In the genomic region with DNA sequence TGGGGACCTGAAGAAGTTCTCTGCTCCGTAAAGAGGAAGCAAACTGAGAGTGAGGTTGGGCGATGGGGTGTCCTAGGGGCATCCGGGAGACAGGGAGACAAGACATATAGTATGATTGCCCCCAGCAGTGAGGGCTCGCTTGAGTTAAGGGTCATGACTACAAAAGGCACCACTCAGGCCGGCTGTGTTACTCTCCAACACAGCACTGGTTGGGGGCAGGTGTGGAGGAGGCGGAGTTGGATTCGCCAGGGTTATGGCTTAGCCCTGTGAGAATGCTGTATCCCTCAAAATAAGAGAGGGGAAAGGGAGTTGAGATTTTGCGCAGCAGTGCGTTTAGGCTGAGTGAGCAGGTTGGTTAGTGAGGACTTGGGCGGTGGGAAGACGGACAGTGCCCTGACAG, we compare ENCODE assay signal across 20 cellular contexts. TPM values are rescaled to one million over a fixed set of nuclear protein-coding genes. Genes with fewer than 3 reads are reported as not detected.
DNase-seq lines count a peak whose midpoint lies in the region; ATAC-seq, FAIRE-seq and TF ChIP-seq lines count a peak whose summit lies in the region.
"Had no signal": no experiment of that assay in that cellular context is flagged by ENCODE, and none has a peak within 500 bp of the region (broad histone marks: within the 10 kb centered on the region; RNA-seq: fewer than 3 reads in every experiment).

No MANE protein-coding gene starts in this region.

- no peak overlapping the region for H3K4me2 ChIP-seq in astrocyte (ENCODE audit: low read length)
- H3K4me2 ChIP-seq in mesendoderm (ENCODE audit: low read length), result peak overlapping the region; percentile 91
- no peak overlapping the region for H3K4me2 ChIP-seq in HepG2 (ENCODE audit: low read depth, low read length)
- H3K4me2 ChIP-seq: KMS-11 had no signal

- TF ChIP-seq EP300 in HepG2 (IDR thresholded peaks at IDR 0.05; ENCODE audit: low read depth in 2 of 2, low read length in 2 of 2) (no peak), HepG2 (CRISPR knock-in tag; IDR thresholded peaks at IDR 0.05; ENCODE audit: borderline replicate concordance) (no peak)

- H2BK120ac ChIP-seq in mesendoderm (ENCODE audit: low read depth, low read length), result no peak overlapping the region

- peaks cover 45% of the 10 kb centered on the region for H3K4me1 Mint-ChIP-seq in astrocyte (ENCODE audit: low read depth, unreplicated experiment)
- peaks cover 5 to 11% of the 10 kb centered on the region in 2 donors for H3K4me1 Mint-ChIP-seq in stimulated activated naive B cell treated with anti-CD40 and anti-IgM and Interleukin-4, amounts not matched to agents 10 μg/mL and 1 μg/mL and 100 μg/mL, for 72 hours

- H3K23ac ChIP-seq in mesendoderm (ENCODE audit: low read length), result peak overlapping the region; percentile 59

- H2BK5ac ChIP-seq in mesendoderm (ENCODE audit: low read length), result no peak overlapping the region

- H4K20me1 ChIP-seq in astrocyte (ENCODE audit: insufficient read depth, low read length), result no peaks in the 10 kb centered on the region
- H4K20me1 ChIP-seq in HepG2 (ENCODE audit: insufficient read depth, low read length), result no peaks in the 10 kb centered on the region

- no peak overlapping the region for H2AFZ ChIP-seq in astrocyte (ENCODE audit: low read depth, low read length)
- no peak overlapping the region for H2AFZ ChIP-seq in HepG2 (ENCODE audit: low read length)

- H2BK15ac ChIP-seq in mesendoderm (replicated peaks; ENCODE audit: low read depth), result no peak overlapping the region

- no peaks in the 10 kb centered on the region for H3K27me3 Mint-ChIP-seq in astrocyte (ENCODE audit: low read depth, unreplicated experiment)
- peaks cover 25 to 29% of the 10 kb centered on the region in 2 donors for H3K27me3 Mint-ChIP-seq in stimulated activated naive B cell treated with anti-CD40 and anti-IgM and Interleukin-4, amounts not matched to agents 10 μg/mL and 1 μg/mL and 100 μg/mL, for 72 hours

- no peak overlapping the region for H3K4me3 Mint-ChIP-seq in astrocyte (ENCODE audit: unreplicated experiment)
- H3K4me3 Mint-ChIP-seq in stimulated activated naive B cell treated with anti-CD40 and anti-IgM and Interleukin-4, amounts not matched to agents 10 μg/mL and 1 μg/mL and 100 μg/mL, for 72 hours, result no peak overlapping the region

- BruUV-seq in HepG2 (replicated peaks; lab: Mats Ljungman, UMichigan), result no TSS peak

- H3K79me1 ChIP-seq in mesendoderm (ENCODE audit: low read length), result no peaks in the 10 kb centered on the region

- TF ChIP-seq RAD21 in HepG2 (CRISPR knock-in tag; IDR thresholded peaks at IDR 0.05), result no peak

- H3K4me1 ChIP-seq in astrocyte (ENCODE audit: insufficient read depth, low read length), result peaks cover 19% of the 10 kb centered on the region
- peaks cover 11% of the 10 kb centered on the region for H3K4me1 ChIP-seq in mesendoderm (ENCODE audit: control insufficient read depth, low read depth, low read length)
- peaks cover 16% of the 10 kb centered on the region; the same call in 1 of the 2 replicates for H3K4me1 ChIP-seq in HepG2 (ENCODE audit: insufficient read depth, low read length)

- H3K79me2 ChIP-seq in astrocyte (ENCODE audit: insufficient read depth, low read length) (no peaks in the 10 kb centered on the region), mesendoderm (ENCODE audit: control insufficient read depth, insufficient read depth, low read length) (no peaks in the 10 kb centered on the region), HepG2 (ENCODE audit: insufficient read depth, low read length) (no peaks in the 10 kb centered on the region)

- H3K18ac ChIP-seq in mesendoderm (ENCODE audit: low read length), result no peak overlapping the region

- H3K9me3 ChIP-seq in astrocyte (ENCODE audit: insufficient read depth, low read depth, low read length) (peaks cover 5% of the 10 kb centered on the region), HepG2 (ENCODE audit: low read length) (no peaks in the 10 kb centered on the region)
- H3K9me3 ChIP-seq: SK-N-SH had no signal

- no peak overlapping the region for H3K27ac ChIP-seq in astrocyte (ENCODE audit: low read depth, low read length)
- H3K27ac ChIP-seq in mesendoderm (ENCODE audit: low read depth, low read length), result no peak overlapping the region
- no peak overlapping the region for H3K27ac ChIP-seq in HepG2 (ENCODE audit: extremely low read length, insufficient read depth, low read length)
- H3K27ac ChIP-seq: 22Rv1; BLaER1 treated with 17β-estradiol and CSF1 and Interleukin-3, amounts not matched to agents 10 nM and 100 nM; HL-60; KMS-11 had no signal

- FAIRE-seq in astrocyte (lab: Jason Lieb, UNC) (no peak), urothelium cell line (lab: Jason Lieb, UNC) (peak; percentile 74), HepG2 (lab: Jason Lieb, UNC) (no peak)

- H3K9ac ChIP-seq in astrocyte (ENCODE audit: low read length) (no peak overlapping the region), mesendoderm (ENCODE audit: low read length) (no peak overlapping the region), HepG2 (ENCODE audit: insufficient read depth, low read depth, low read length) (no peak overlapping the region)
- H3K9ac ChIP-seq: KMS-11, SK-N-SH had no signal

- H3K9me3 Mint-ChIP-seq in astrocyte (ENCODE audit: unreplicated experiment), result no peaks in the 10 kb centered on the region
- peaks cover 0 to 3% of the 10 kb centered on the region in 2 donors for H3K9me3 Mint-ChIP-seq in stimulated activated naive B cell treated with anti-CD40 and anti-IgM and Interleukin-4, amounts not matched to agents 10 μg/mL and 1 μg/mL and 100 μg/mL, for 72 hours

- TF ChIP-seq POLR2A in HepG2 (IDR thresholded peaks at IDR 0.05; ENCODE audit: insufficient read depth in 1 of 2, low read depth in 2 of 2, low read length in 2 of 2), result no peak

- in situ Hi-C loops in HepG2 (cut with HindIII; ENCODE audit: extremely low pct_ligation_motif_present, low pct_unique_long_range_greater_than_20kb), result no loop called here

- H2AK5ac ChIP-seq in mesendoderm (ENCODE audit: low read length), result no peak overlapping the region

- no peak overlapping the region for H3K56ac ChIP-seq in mesendoderm (ENCODE audit: low read length)

- H3K36me3 ChIP-seq in astrocyte (ENCODE audit: insufficient read depth, low read length) (no peaks in the 10 kb centered on the region), mesendoderm (ENCODE audit: control insufficient read depth, insufficient read depth, low read length) (no peaks in the 10 kb centered on the region), HepG2 (replicated peaks in 1 of 2; ENCODE audit: control insufficient read depth in 1 of 2, insufficient read depth in 2 of 2, low read length in 2 of 2) (no peaks in the 10 kb centered on the region)

- ATAC-seq in HepG2, result no peak
- no peak for ATAC-seq in stimulated activated naive B cell treated with anti-CD40 and anti-IgM and Interleukin-4, amounts not matched to agents 10 μg/mL and 1 μg/mL and 100 μg/mL, for 72 hours (replicated peaks)
- ATAC-seq: Right ventricle myocardium inferior had no signal

- peak overlapping the region; percentile 72 for H3K4me3 ChIP-seq in astrocyte (ENCODE audit: insufficient read depth, low read depth, low read length)
- H3K4me3 ChIP-seq in mesendoderm (ENCODE audit: low read length), result no peak overlapping the region
- no peak overlapping the region for H3K4me3 ChIP-seq in HepG2 (replicated peaks in 1 of 3; ENCODE audit: insufficient read depth in 1 of 3, low read depth in 2 of 3, low read length in 3 of 3)

- H3K36me3 Mint-ChIP-seq in astrocyte (ENCODE audit: low read depth, unreplicated experiment), result peaks cover 10% of the 10 kb centered on the region
- H3K36me3 Mint-ChIP-seq in stimulated activated naive B cell treated with anti-CD40 and anti-IgM and Interleukin-4, amounts not matched to agents 10 μg/mL and 1 μg/mL and 100 μg/mL, for 72 hours, result no peaks in the 10 kb centered on the region

- DNase-seq in DMS53 (lab: John Stamatoyannopoulos, UW), result peak; percentile 38
- DNase-seq in DMS53 treated with DMSO at 0.1 percent for 48 hours (lab: John Stamatoyannopoulos, UW; ENCODE audit: unreplicated experiment), result no peak
- no peak for DNase-seq in astrocyte (ENCODE audit: low read depth)
- no peak for DNase-seq in mesendoderm
- DNase-seq in urothelium cell line (ENCODE audit: low spot score), result no peak
- no peak for DNase-seq in HepG2 (ENCODE audit: low spot score)
- DNase-seq in OCI-M2 (lab: John Stamatoyannopoulos, UW; ENCODE audit: unreplicated experiment), result no peak
- DNase-seq in stimulated activated naive B cell treated with anti-CD40 and anti-IgM and Interleukin-4, amounts not matched to agents 10 μg/mL and 1 μg/mL and 100 μg/mL, for 72 hours, result no peak
- DNase-seq: DMS 273 treated with DMSO at 0.1 percent for 48 hours, EL, NCI-H1105, NCI-H1694 treated with DMSO at 0.1 percent for 48 hours, NCI-H446 treated with DMSO at 0.1 percent for 48 hours, NCI-H82 had no signal

- intact Hi-C loops in HepG2 (cut with micrococcal nuclease; ENCODE audit: unreplicated experiment), result no loop called here

- TF ChIP-seq CTCF in astrocyte (IDR thresholded peaks at IDR 0.05; ENCODE audit: insufficient read depth, low read depth, low read length) (no peak), HepG2 (CRISPR knock-in tag; IDR thresholded peaks at IDR 0.05) (no peak)

- no peak overlapping the region for H3K4ac ChIP-seq in mesendoderm (ENCODE audit: low read depth, low read length)

- CTCF ChIA-PET in HepG2 (lab: Yijun Ruan, JAX; ENCODE audit: low intra/inter-chr PET ratio, low total read pairs), result no interaction called here

- POLR2A ChIA-PET in HepG2 (lab: Yijun Ruan, JAX), result no interaction called here

- no peak overlapping the region for H4K8ac ChIP-seq in mesendoderm (ENCODE audit: low read depth, low read length)

- H4K5ac ChIP-seq in mesendoderm (ENCODE audit: low read length), result no peak overlapping the region

- no CpG with 5 or more reads among the region's 11 CpGs for WGBS in mesendoderm (ENCODE audit: extremely low coverage, insufficient coverage, low lambda C conversion rate)
- 69% methylated on average over 11 of the region's 11 CpGs for WGBS in HepG2 (ENCODE audit: low lambda C conversion rate)

- H3K27ac Mint-ChIP-seq in astrocyte (ENCODE audit: unreplicated experiment), result no peak overlapping the region
- no peak overlapping the region for H3K27ac Mint-ChIP-seq in stimulated activated naive B cell treated with anti-CD40 and anti-IgM and Interleukin-4, amounts not matched to agents 10 μg/mL and 1 μg/mL and 100 μg/mL, for 72 hours

- peaks cover 17% of the 10 kb centered on the region for H3K27me3 ChIP-seq in astrocyte (ENCODE audit: insufficient read depth, low read length)
- peaks cover 23% of the 10 kb centered on the region for H3K27me3 ChIP-seq in mesendoderm (ENCODE audit: insufficient read depth, low read length, poor library complexity)
- H3K27me3 ChIP-seq in HepG2 (ENCODE audit: control insufficient read depth in 1 of 2, insufficient read depth in 2 of 2, low read length in 2 of 2), result peaks cover 8 to 60% of the 10 kb centered on the region in 2 experiments

RNA-seq across cellular contexts. Expression of a gene that starts 12.0 kb away (rescaled TPM):
- total RNA-seq in astrocyte, result 123 and 140 TPM in 2 replicates
- polyA plus RNA-seq in mesendoderm (2013, experiment 1 of 2), result 4.0 TPM
- 3.9 TPM for polyA plus RNA-seq in mesendoderm (2013, experiment 2 of 2)
- 0.15 and 0.17 TPM in 2 replicates for total RNA-seq in HepG2 (2016; rRNA removed; fragmentation: Illumina TruSeq; extraction: Trizol)
- total RNA-seq in HepG2 (2016; cell fraction: cytosol; rRNA removed; fragmentation: Illumina TruSeq; extraction: Trizol; ENCODE audit: low read depth), result 0.09 TPM in 1 of 2 replicates, not detected in the other
- total RNA-seq in HepG2 (2016; cell fraction: insoluble cytoplasmic fraction; rRNA removed; fragmentation: Illumina TruSeq; extraction: Trizol), result 0.21 and 0.22 TPM in 2 replicates
- total RNA-seq in HepG2 (2016; cell fraction: membrane; rRNA removed; fragmentation: Illumina TruSeq; extraction: Trizol), result 0.24 and 0.46 TPM in 2 replicates
- total RNA-seq in HepG2 (2016; cell fraction: nucleus; rRNA removed; fragmentation: Illumina TruSeq; extraction: Trizol), result 0.09 and 0.78 TPM in 2 replicates
- 2.4 and 4.5 TPM in 2 replicates for polyA plus RNA-seq in HepG2 (2011; rRNA removed)
- 1.8 and 2.1 TPM in 2 replicates for polyA plus RNA-seq in HepG2 (2011; cell fraction: cytosol; rRNA removed)
- polyA plus RNA-seq in HepG2 (2011; cell fraction: nucleus; rRNA removed), result 4.5 and 8.3 TPM in 2 replicates
- 6.7 and 10.7 TPM in 2 replicates for polyA plus RNA-seq in HepG2 (2012)
- 0.02 and 0.16 TPM in 2 replicates for polyA plus RNA-seq in HepG2 (2016; cell fraction: cytosol; fragmentation: Illumina TruSeq; extraction: Trizol; ENCODE audit: low read depth)
- polyA plus RNA-seq in HepG2 (2016; cell fraction: insoluble cytoplasmic fraction; fragmentation: Illumina TruSeq; extraction: Trizol; ENCODE audit: low read depth), result 0.29 and 0.50 TPM in 2 replicates
- polyA plus RNA-seq in HepG2 (2016; cell fraction: membrane; fragmentation: Illumina TruSeq; extraction: Trizol; ENCODE audit: low read depth), result 0.08 and 0.21 TPM in 2 replicates
- polyA plus RNA-seq in HepG2 (2016; cell fraction: nucleus; fragmentation: Illumina TruSeq; extraction: Trizol; ENCODE audit: insufficient read depth, low read depth), result 0.85 and 1.3 TPM in 2 replicates
- polyA minus RNA-seq in HepG2 (2011; rRNA and poly(A)+ RNA removed; ENCODE audit: low replicate concordance), result 1.7 and 9.6 TPM in 2 replicates
- polyA minus RNA-seq in HepG2 (2011; cell fraction: cytosol; rRNA and poly(A)+ RNA removed), result 2.0 and 5.3 TPM in 2 replicates
- polyA minus RNA-seq in HepG2 (2011; cell fraction: nucleus; rRNA and poly(A)+ RNA removed), result 5.9 and 8.8 TPM in 2 replicates

Comparison
In these comparisons a context has a peak if more than half of its experiments do, and no peak if none do; other contexts are left out.
1. RNA of a gene that starts 12.0 kb away (total RNA-seq): 123 to 140 TPM in astrocyte; 0.09 to 0.78 TPM in HepG2; every median in the first group is over 10 times any median in the second.